Comparison of ENCODE assay signal across 1 cellular context in genomic region chr2:133532919-133533318, GRCh38.
TF ChIP-seq lines count a peak whose summit lies in the region.

No MANE protein-coding gene starts in this region.

TF ChIP-seq in A549, 52 proteins besides CTCF, POLR2A, EP300 and RAD21 (continued from another document):
- TF ChIP-seq ELK1 (IDR thresholded peaks at IDR 0.05; ENCODE audit: low read depth, low read length) = no peak
- TF ChIP-seq EHF (CRISPR knock-in tag; IDR thresholded peaks at IDR 0.05) = no peak
- no peak for TF ChIP-seq SREBF2 (IDR thresholded peaks at IDR 0.05)
- TF ChIP-seq RARB (CRISPR knock-in tag; IDR thresholded peaks at IDR 0.05) = no peak
- TF ChIP-seq CHD2 (IDR thresholded peaks at IDR 0.05; ENCODE audit: low read length, partially characterized antibody) = no peak
- no peak for TF ChIP-seq MAFK (IDR thresholded peaks at IDR 0.05; ENCODE audit: partially characterized antibody)
- no peak for TF ChIP-seq PHF8 (IDR thresholded peaks at IDR 0.05; ENCODE audit: borderline replicate concordance, low read depth)
- no peak for TF ChIP-seq ZNF302 (CRISPR knock-in tag; IDR thresholded peaks at IDR 0.05)
